In genomic region chr11:62536301-62536957, GRCh38 we compare ENCODE assay signal across 1 cellular context.
TF ChIP-seq lines count a peak whose summit lies in the region.

No MANE protein-coding gene starts in this region.

TF ChIP-seq in IMR-90, 13 proteins besides CTCF, POLR2A, EP300 and RAD21:
- TF ChIP-seq NFE2L2 (IDR thresholded peaks at IDR 0.05; ENCODE audit: low read depth, low read length), result no peak
- TF ChIP-seq, protein P1, sequence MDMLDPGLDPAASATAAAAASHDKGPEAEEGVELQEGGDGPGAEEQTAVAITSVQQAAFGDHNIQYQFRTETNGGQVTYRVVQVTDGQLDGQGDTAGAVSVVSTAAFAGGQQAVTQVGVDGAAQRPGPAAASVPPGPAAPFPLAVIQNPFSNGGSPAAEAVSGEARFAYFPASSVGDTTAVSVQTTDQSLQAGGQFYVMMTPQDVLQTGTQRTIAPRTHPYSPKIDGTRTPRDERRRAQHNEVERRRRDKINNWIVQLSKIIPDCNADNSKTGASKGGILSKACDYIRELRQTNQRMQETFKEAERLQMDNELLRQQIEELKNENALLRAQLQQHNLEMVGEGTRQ (IDR thresholded peaks at IDR 0.05; ENCODE audit: low read depth, low read length), result no peak
- no peak for TF ChIP-seq RCOR1 (IDR thresholded peaks at IDR 0.05; ENCODE audit: insufficient replicate concordance, low read length)
- TF ChIP-seq MXI1 (IDR thresholded peaks at IDR 0.05; ENCODE audit: borderline replicate concordance, low read depth, low read length), result no peak
- TF ChIP-seq ELK1 (IDR thresholded peaks at IDR 0.05; ENCODE audit: borderline replicate concordance, low read depth, low read length), result no peak
- no peak for TF ChIP-seq SMC3 (IDR thresholded peaks at IDR 0.05; ENCODE audit: low read depth, low read length)
- TF ChIP-seq CHD1 (IDR thresholded peaks at IDR 0.05; ENCODE audit: low read depth, low read length), result no peak
- TF ChIP-seq RFX5 (IDR thresholded peaks at IDR 0.05; ENCODE audit: low read depth, low read length), result no peak
- TF ChIP-seq CEBPB (IDR thresholded peaks at IDR 0.05; ENCODE audit: low read depth, low read length), result no peak
- no peak for TF ChIP-seq FOS (IDR thresholded peaks at IDR 0.05; ENCODE audit: low read depth, low read length)
- no peak for TF ChIP-seq MAZ (IDR thresholded peaks at IDR 0.05; ENCODE audit: borderline replicate concordance, low read depth, low read length)
- TF ChIP-seq MAFK (IDR thresholded peaks at IDR 0.05; ENCODE audit: low read depth, low read length), result no peak
- no peak for TF ChIP-seq BHLHE40 (IDR thresholded peaks at IDR 0.05; ENCODE audit: low read depth, low read length)
